Comparison of ENCODE assay signal across 8 cellular contexts in genomic region chr7:29106128-29106988, GRCh38. TPM values are rescaled to one million over a fixed set of nuclear protein-coding genes. Genes with fewer than 3 reads are reported as not detected.
DNase-seq lines count a peak whose midpoint lies in the region; ATAC-seq, FAIRE-seq and TF ChIP-seq lines count a peak whose summit lies in the region.

No MANE protein-coding gene starts in this region.

- H3K4me1 ChIP-seq in endothelial cell of umbilical vein (ENCODE audit: control insufficient read depth, extremely low read depth, insufficient read depth, low read length), result no peaks in the 10 kb centered on the region

- no peak overlapping the region for H3K4me3 ChIP-seq in endothelial cell of umbilical vein (replicated peaks in 1 of 3; ENCODE audit: insufficient read depth in 1 of 3, low read depth in 1 of 3, low read length in 3 of 3)

- no peaks in the 10 kb centered on the region for H3K9me3 ChIP-seq in endothelial cell of umbilical vein (replicated peaks; ENCODE audit: control insufficient read depth, insufficient read depth, low read length)

- dilution Hi-C loops in endothelial cell of umbilical vein (cut with MboI; ENCODE audit: extremely low pct_ligation_motif_present, low sequenced_read_pairs), result no loop called here

- H3K9me1 ChIP-seq in endothelial cell of umbilical vein (replicated peaks; ENCODE audit: control insufficient read depth, extremely low read depth, insufficient read depth, low read length), result no peaks in the 10 kb centered on the region

- H3K27me3 ChIP-seq in endothelial cell of umbilical vein (ENCODE audit: control insufficient read depth in 2 of 2, insufficient read depth in 2 of 2, low read length in 2 of 2), result peaks cover 8 to 13% of the 10 kb centered on the region in 2 experiments

- H4K20me1 ChIP-seq in endothelial cell of umbilical vein (replicated peaks; ENCODE audit: control insufficient read depth, extremely low read depth, insufficient read depth, low read length), result no peaks in the 10 kb centered on the region

- H3K27ac ChIP-seq in endothelial cell of umbilical vein (ENCODE audit: insufficient read depth, low read depth, low read length), result no peak overlapping the region

- ATAC-seq in GM19395 (IDR thresholded peaks at IDR 0.05; ENCODE audit: unreplicated experiment), result peak; percentile 77
- no peak for ATAC-seq in GM21717 (IDR thresholded peaks at IDR 0.05; ENCODE audit: unreplicated experiment)

- no TSS peak for BruUV-seq in endothelial cell of umbilical vein (replicated peaks; lab: Mats Ljungman, UMichigan)

- no peak overlapping the region for H2AFZ ChIP-seq in endothelial cell of umbilical vein (ENCODE audit: low read depth, low read length)

- peak; percentile 52 for DNase-seq in DMS 273 treated with DMSO at 0.1 percent for 48 hours (lab: John Stamatoyannopoulos, UW)
- peak; percentile 86 for DNase-seq in NAMALWA (ENCODE audit: low spot score)
- DNase-seq in SK-MEL-5 (ENCODE audit: low read depth, low spot score), result peak; percentile 89
- DNase-seq in endothelial cell of umbilical vein (ENCODE audit: low read depth, low spot score), result peak; percentile 66
- peak; percentile 76 for DNase-seq in midbrain (lab: John Stamatoyannopoulos, UW)
- no peak for DNase-seq in posterior vena cava (ENCODE audit: low spot score)

- H3K36me3 ChIP-seq in endothelial cell of umbilical vein (ENCODE audit: control insufficient read depth in 2 of 2, extremely low read depth in 1 of 2, insufficient read depth in 2 of 2, low read length in 2 of 2), result no peaks in the 10 kb centered on the region

- H3K79me2 ChIP-seq in endothelial cell of umbilical vein (ENCODE audit: control insufficient read depth, insufficient read depth, low read length), result no peaks in the 10 kb centered on the region

- no peak overlapping the region for H3K4me2 ChIP-seq in endothelial cell of umbilical vein (ENCODE audit: insufficient read depth, low read length)

- in situ Hi-C loops in SK-MEL-5 (cut with HindIII; ENCODE audit: low pct_unique_long_range_greater_than_20kb, low sequenced_read_pairs), result loop anchor here (10.0 to 25.0 kb wide), 2 partner anchors 182 to 306 kb away; no protein-coding TSS in a partner anchor

- no peak overlapping the region for H3K9ac ChIP-seq in endothelial cell of umbilical vein (replicated peaks; ENCODE audit: extremely low read depth, insufficient read depth, low read length)

- no peak for TF ChIP-seq POLR2A in endothelial cell of umbilical vein (IDR thresholded peaks at IDR 0.05; ENCODE audit: low read depth, low read length)

- TF ChIP-seq CTCF in endothelial cell of umbilical vein (IDR thresholded peaks at IDR 0.05; ENCODE audit: extremely low read depth in 1 of 2, insufficient read depth in 1 of 2, low read depth in 1 of 2, low read length in 2 of 2), result peak; percentile 69 to 75

- CTCF ChIA-PET in endothelial cell of umbilical vein (lab: Charles Lee), result interaction anchor here (0.6 to 38.9 kb wide), 64 partner anchors 8 to 807 kb away, joined by 3 to 1408 read pairs (median 4); partner anchors contain the start of gene TRIL

- intact Hi-C loops in endothelial cell of umbilical vein (cut with micrococcal nuclease), result loop anchor here (1.0 kb wide), 5 partner anchors 150 to 302 kb away; no protein-coding TSS in a partner anchor
- intact Hi-C loops in posterior vena cava (cut with DNase I), result loop anchor here in 1 of 2 donors (10.0 kb wide), 1 partner anchor 152 kb away; the partner anchor contains the start of gene TRIL

- POLR2A ChIA-PET in endothelial cell of umbilical vein (lab: Charles Lee), result no interaction called here

- peak; percentile 91 for FAIRE-seq in endothelial cell of umbilical vein (lab: Jason Lieb, UNC)

TF ChIP-seq in endothelial cell of umbilical vein, 7 proteins besides CTCF, POLR2A, EP300 and RAD21:
- TF ChIP-seq POLR2AphosphoS5 (IDR thresholded peaks at IDR 0.05; ENCODE audit: insufficient read depth, low read depth, low read length) (no peak), GATA2 (IDR thresholded peaks at IDR 0.05; ENCODE audit: insufficient read depth, insufficient read length, low read depth, low read length) (no peak), FOS (IDR thresholded peaks at IDR 0.05; ENCODE audit: borderline replicate concordance, insufficient read depth, low read length) (no peak), JUN (IDR thresholded peaks at IDR 0.05; ENCODE audit: borderline replicate concordance, insufficient read depth, insufficient read length, low read depth) (no peak), EZH2 (IDR thresholded peaks at IDR 0.05; ENCODE audit: borderline replicate concordance, low read depth, low read length, severe bottlenecking) (no peak)
- TF ChIP-seq, protein P1, sequence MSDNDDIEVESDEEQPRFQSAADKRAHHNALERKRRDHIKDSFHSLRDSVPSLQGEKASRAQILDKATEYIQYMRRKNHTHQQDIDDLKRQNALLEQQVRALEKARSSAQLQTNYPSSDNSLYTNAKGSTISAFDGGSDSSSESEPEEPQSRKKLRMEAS (IDR thresholded peaks at IDR 0.05; ENCODE audit: insufficient read depth, insufficient read length), result no peak

RNA-seq across cellular contexts. Expression of gene CPVL, which starts 40.0 kb away (rescaled TPM):
- total RNA-seq in SK-MEL-5 (2014; rRNA removed; shearing (Covaris generic)), result 471 and 497 TPM in 2 replicates
- 314 and 321 TPM in 2 replicates for polyA plus RNA-seq in SK-MEL-5 (2015; cell fraction: cytosol; rRNA removed)
- 57.0 and 76.9 TPM in 2 replicates for polyA plus RNA-seq in SK-MEL-5 (2015; cell fraction: nucleus; rRNA removed)
- not detected in 2 replicates for total RNA-seq in endothelial cell of umbilical vein
- polyA plus RNA-seq in endothelial cell of umbilical vein, result 0.14 TPM in 1 of 2 replicates, not detected in the other
- not detected in 2 replicates for polyA plus RNA-seq in endothelial cell of umbilical vein (2011; cell fraction: cytosol; rRNA removed)
- polyA plus RNA-seq in endothelial cell of umbilical vein (2011; cell fraction: nucleus; rRNA removed), result not detected in 2 replicates
- not detected in 2 replicates for polyA plus RNA-seq in endothelial cell of umbilical vein (2012)
- polyA minus RNA-seq in endothelial cell of umbilical vein, result 0.19 and 1.7 TPM in 2 replicates
- polyA minus RNA-seq in endothelial cell of umbilical vein (2011; cell fraction: cytosol; rRNA and poly(A)+ RNA removed), result 11.5 TPM
- polyA minus RNA-seq in endothelial cell of umbilical vein (2011; cell fraction: nucleus; rRNA and poly(A)+ RNA removed), result not detected in 2 replicates
- 10 to 100 TPM; 23.8 to 44.9 TPM for total RNA-seq in posterior vena cava

Comparison
In these comparisons a context has a peak if more than half of its experiments do, and no peak if none do; other contexts are left out.
1. RNA of gene CPVL, which starts 40.0 kb away (total RNA-seq): 471 to 497 TPM in SK-MEL-5 and 23.8 to 44.9 TPM in posterior vena cava; not detected in endothelial cell of umbilical vein; every median in the first group is over 10 times any median in the second.